Comparison of ENCODE assay signal across 9 cellular contexts in genomic region chr7:44145419-44145968, GRCh38. TPM values are rescaled to one million over a fixed set of nuclear protein-coding genes. Genes with fewer than 3 reads are reported as not detected.
DNase-seq lines count a peak whose midpoint lies in the region; ATAC-seq and TF ChIP-seq lines count a peak whose summit lies in the region.
"Had no signal": no experiment of that assay in that cellular context is flagged by ENCODE, and none has a peak within 500 bp of the region (broad histone marks: within the 10 kb centered on the region; RNA-seq: fewer than 3 reads in every experiment).

No MANE protein-coding gene starts in this region.

- H3K27ac ChIP-seq in heart right ventricle, result no peak overlapping the region

- H3K9ac ChIP-seq in skeletal muscle satellite cell (ENCODE audit: low read depth, low read length), result no peak overlapping the region

- no peaks in the 10 kb centered on the region for H3K36me3 Mint-ChIP-seq in HFFc6 (ENCODE audit: low read depth)

- peak overlapping the region; percentile 50 for H3K4me3 Mint-ChIP-seq in HFFc6

- intact Hi-C loops in heart right ventricle (cut with DNase I), result loop anchor here in 2 of 10 donors (10.0 kb wide), 1 partner anchor 49 kb away; no protein-coding TSS in a partner anchor

- H3K4me2 ChIP-seq in skeletal muscle satellite cell (ENCODE audit: low read length), result peak overlapping the region; percentile 82

- DNase-seq in HFFc6 (no peak), heart right ventricle (no peak), RKO (ENCODE audit: low spot score) (no peak), SK-N-DZ (ENCODE audit: low spot score) (no peak)
- DNase-seq in activated effector memory CD4-positive, alpha-beta T cell treated with anti-CD3 and anti-CD28 coated beads, Interleukin-2, amount 50 U/mL, for 16 hours, result peak; percentile 83

- peaks cover 12% of the 10 kb centered on the region for H3K4me1 Mint-ChIP-seq in HFFc6 (ENCODE audit: low read depth)

- peaks cover 0 to 26% (median 9%) of the 10 kb centered on the region in 7 donors for H3K27me3 ChIP-seq in heart right ventricle
- peaks cover 29% of the 10 kb centered on the region for H3K27me3 ChIP-seq in skeletal muscle satellite cell (ENCODE audit: control insufficient read depth, insufficient read depth, low read length)

- 10 to 13% methylated on average over 57 of the region's 57 CpGs for WGBS in heart right ventricle, 2 donors

- TF ChIP-seq CTCF in HFFc6 (IDR thresholded peaks at IDR 0.05), result no peak
- no peak for TF ChIP-seq CTCF in heart right ventricle (IDR thresholded peaks at IDR 0.05)

- no peaks in the 10 kb centered on the region; the same call in none of the 2 replicates for H3K27me3 Mint-ChIP-seq in HFFc6 (ENCODE audit: insufficient read depth)

- H3K4me1 ChIP-seq in heart right ventricle (peaks cover 0 to 26% (median 12%) of the 10 kb centered on the region in 9 donors), skeletal muscle satellite cell (ENCODE audit: control insufficient read depth, insufficient read depth, low read length) (peaks cover 10% of the 10 kb centered on the region)

- H3K9me3 ChIP-seq in heart right ventricle, result no peaks in the 10 kb centered on the region
- no peaks in the 10 kb centered on the region for H3K9me3 ChIP-seq in skeletal muscle satellite cell (replicated peaks; ENCODE audit: low read length)

- no peaks in the 10 kb centered on the region for H3K9me3 Mint-ChIP-seq in HFFc6

- H3K4me3 ChIP-seq in heart right ventricle (peak overlapping the region; percentile 18 to 59 (median 54)), skeletal muscle satellite cell (ENCODE audit: low read length) (peak overlapping the region; percentile 62)

- H3K36me3 ChIP-seq in heart right ventricle, result no peaks in the 10 kb centered on the region
- H3K36me3 ChIP-seq in skeletal muscle satellite cell (ENCODE audit: insufficient read depth, low read length), result no peaks in the 10 kb centered on the region

- ATAC-seq in heart right ventricle (peak; percentile 4 to 43 (median 22)), HG03571 (IDR thresholded peaks at IDR 0.05; ENCODE audit: unreplicated experiment) (no peak), GM18517 (IDR thresholded peaks at IDR 0.05; ENCODE audit: unreplicated experiment) (no peak)

- no peak overlapping the region for H3K27ac Mint-ChIP-seq in HFFc6

RNA-seq across cellular contexts. Expression of gene MYL7, which starts 4.4 kb away (rescaled TPM):
- under 1 TPM in 4 of 6 experiments, not detected in 2; 0.30 to 0.64 (median 0.49) TPM for total RNA-seq in HFFc6 (2021; fragmentation: NEBNext Ultra II Directional; extraction: Animal tissue kit (Norgen Biotek cat#: 25700))
- 1,000 to 10,000 TPM in 7 of 10 donors, 100 to 1,000 TPM in 3; 146 to 6,323 (median 1,764) TPM for total RNA-seq in heart right ventricle
- 1,000 to 10,000 TPM; 1,475 to 2,069 TPM for polyA plus RNA-seq in heart right ventricle
- total RNA-seq in skeletal muscle satellite cell (2012; rRNA removed), result not detected in 2 replicates
- polyA plus RNA-seq in SK-N-DZ (2014; cell fraction: cytosol; rRNA removed), result not detected in 2 replicates
- polyA plus RNA-seq in SK-N-DZ (2014; cell fraction: nucleus; rRNA removed), result not detected in 2 replicates
- total RNA-seq: dermis microvascular lymphatic vessel endothelial cell had no signal

RNA-seq across cellular contexts. Expression of gene POLD2, which starts 22.1 kb away (rescaled TPM):
- total RNA-seq in HFFc6 (2021; fragmentation: NEBNext Ultra II Directional; extraction: Animal tissue kit (Norgen Biotek cat#: 25700)), result 100 to 1,000 TPM; 154 to 210 (median 183) TPM
- 10 to 100 TPM; 64.4 to 92.0 (median 76.8) TPM for total RNA-seq in heart right ventricle
- 100 to 1,000 TPM in 1 of 2 donors, 10 to 100 TPM in 1; 89.3 to 150 TPM for polyA plus RNA-seq in heart right ventricle
- total RNA-seq in skeletal muscle satellite cell (2012; rRNA removed), result 143 and 171 TPM in 2 replicates
- polyA plus RNA-seq in SK-N-DZ (2014; cell fraction: cytosol; rRNA removed), result 133 and 138 TPM in 2 replicates
- 191 and 245 TPM in 2 replicates for polyA plus RNA-seq in SK-N-DZ (2014; cell fraction: nucleus; rRNA removed)

RNA-seq across cellular contexts. Expression of gene AEBP1, which starts 41.3 kb away (rescaled TPM):
- total RNA-seq in HFFc6 (2021; fragmentation: NEBNext Ultra II Directional; extraction: Animal tissue kit (Norgen Biotek cat#: 25700)), result 10 to 100 TPM; 69.7 to 83.2 (median 76.4) TPM
- 10 to 100 TPM; 14.1 to 31.3 (median 21.6) TPM for total RNA-seq in heart right ventricle
- 10 to 100 TPM; 18.0 to 33.7 TPM for polyA plus RNA-seq in heart right ventricle
- total RNA-seq in skeletal muscle satellite cell (2012; rRNA removed), result 36.7 and 51.7 TPM in 2 replicates
- 7.9 and 10.0 TPM in 2 replicates for polyA plus RNA-seq in SK-N-DZ (2014; cell fraction: cytosol; rRNA removed)
- polyA plus RNA-seq in SK-N-DZ (2014; cell fraction: nucleus; rRNA removed), result 55.9 and 111 TPM in 2 replicates

RNA-seq across cellular contexts. Expression of gene GCK, which starts 43.7 kb away (rescaled TPM):
- under 1 TPM in 4 of 6 experiments, not detected in 2; 0.11 to 0.26 (median 0.17) TPM for total RNA-seq in HFFc6 (2021; fragmentation: NEBNext Ultra II Directional; extraction: Animal tissue kit (Norgen Biotek cat#: 25700))
- 1 to 10 TPM in 6 of 10 donors, under 1 TPM in 4; 0.50 to 3.3 (median 1.2) TPM for total RNA-seq in heart right ventricle
- 1 to 10 TPM; 4.7 to 6.0 TPM for polyA plus RNA-seq in heart right ventricle
- 0.25 and 0.44 TPM in 2 replicates for total RNA-seq in skeletal muscle satellite cell (2012; rRNA removed)
- 5.3 and 5.7 TPM in 2 replicates for polyA plus RNA-seq in SK-N-DZ (2014; cell fraction: cytosol; rRNA removed)
- 3.1 and 5.7 TPM in 2 replicates for polyA plus RNA-seq in SK-N-DZ (2014; cell fraction: nucleus; rRNA removed)

RNA-seq across cellular contexts. Expression of gene YKT6, which starts 55.3 kb away (rescaled TPM):
- 100 to 1,000 TPM; 155 to 174 (median 167) TPM for total RNA-seq in HFFc6 (2021; fragmentation: NEBNext Ultra II Directional; extraction: Animal tissue kit (Norgen Biotek cat#: 25700))
- 10 to 100 TPM; 42.2 to 58.2 (median 47.7) TPM for total RNA-seq in heart right ventricle
- polyA plus RNA-seq in heart right ventricle, result 10 to 100 TPM; 27.7 to 79.6 TPM
- 80.4 and 104 TPM in 2 replicates for total RNA-seq in skeletal muscle satellite cell (2012; rRNA removed)
- polyA plus RNA-seq in SK-N-DZ (2014; cell fraction: cytosol; rRNA removed), result 54.2 and 57.4 TPM in 2 replicates
- polyA plus RNA-seq in SK-N-DZ (2014; cell fraction: nucleus; rRNA removed), result 34.8 and 41.2 TPM in 2 replicates

Comparison
In these comparisons a context has a peak if more than half of its experiments do, and no peak if none do; other contexts are left out.
1. ATAC-seq: peak in heart right ventricle (8 of 8); none in HG03571 (single experiment) and GM18517 (single experiment).
2. RNA of gene MYL7, which starts 4.4 kb away (total RNA-seq): 146 to 6,323 TPM in heart right ventricle; 0.30 to 0.64 TPM in HFFc6; every median in the first group is over 10 times any median in the second.